Comparison of ENCODE assay signal across 8 cellular contexts in the genomic region with DNA sequence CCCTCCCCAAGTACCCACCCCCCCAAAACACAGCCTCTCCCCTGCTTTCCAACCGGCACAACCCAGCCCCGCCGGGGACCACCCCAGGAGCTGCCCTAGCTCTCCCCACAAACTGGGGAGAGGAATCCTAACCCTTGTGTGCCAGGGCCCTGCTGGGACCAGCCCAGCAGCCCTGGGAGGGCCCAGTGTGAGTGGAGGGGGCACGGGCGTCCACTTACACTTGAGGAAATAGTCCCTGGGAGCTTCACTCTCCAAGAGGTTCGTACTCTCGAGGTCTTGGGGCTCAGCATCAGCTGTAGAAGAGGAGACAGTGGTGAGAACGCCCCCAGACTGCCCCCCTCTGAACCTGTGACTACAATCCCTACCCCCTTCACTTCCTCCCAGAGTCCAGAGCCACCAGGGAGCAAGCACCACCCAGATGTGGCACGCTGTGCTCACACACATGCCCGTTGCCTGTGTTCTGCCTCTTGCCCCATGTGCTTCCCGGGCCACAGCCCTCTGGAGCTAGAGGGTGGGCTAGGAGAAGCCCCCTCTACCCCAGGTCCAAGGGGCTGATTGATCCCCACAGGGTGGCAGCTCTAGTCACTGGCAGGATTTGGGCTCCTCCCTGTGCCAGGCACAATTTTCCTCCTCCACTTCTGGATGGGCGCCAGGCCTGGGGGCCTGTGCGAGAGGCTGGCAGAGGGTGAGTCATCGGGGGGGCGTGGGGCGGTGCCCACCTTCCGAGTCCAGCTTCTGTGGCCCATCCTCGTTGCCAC. TPM values are rescaled to one million over a fixed set of nuclear protein-coding genes. Genes with fewer than 3 reads are reported as not detected.
A peak's percentile ranks its signal among the peaks of the same experiment; 100 is the strongest.
DNase-seq lines count a peak whose midpoint lies in the region; ATAC-seq, FAIRE-seq and TF ChIP-seq lines count a peak whose summit lies in the region.

No MANE protein-coding gene starts in this region.

- no peak overlapping the region; the same call in 1 of the 2 replicates for H2AFZ ChIP-seq in DND-41 (ENCODE audit: low read depth, low read length)
- peak overlapping the region; percentile 88; the same call in 1 of the 2 replicates for H2AFZ ChIP-seq in OCI-LY3 (ENCODE audit: low read depth, low read length)

- FAIRE-seq in GM12891 (lab: Jason Lieb, UNC): no peak

- no peak overlapping the region for H3K27ac ChIP-seq in DND-41 (ENCODE audit: low read length)
- H3K27ac ChIP-seq in OCI-LY3 (ENCODE audit: low read length): peak overlapping the region; percentile 67
- peak overlapping the region; percentile 74 for H3K27ac ChIP-seq in effector memory CD4-positive, alpha-beta T cell (ENCODE audit: insufficient read depth, low read length, poor library complexity, severe bottlenecking)
- H3K27ac ChIP-seq in gastrocnemius medialis: peak overlapping the region; percentile 79 to 92 (median 86)

- no peak overlapping the region for H3K4me3 ChIP-seq in DND-41 (ENCODE audit: low read depth in 1 of 2, low read length in 2 of 2)
- H3K4me3 ChIP-seq in OCI-LY3 (ENCODE audit: low read length): peak overlapping the region; percentile 92
- H3K4me3 ChIP-seq in effector memory CD4-positive, alpha-beta T cell (ENCODE audit: insufficient read depth, low read depth, low read length, poor library complexity, severe bottlenecking): peak overlapping the region; percentile 61
- peak overlapping the region in 2 of 4 donors; percentile 56 to 71 for H3K4me3 ChIP-seq in gastrocnemius medialis

- no peak overlapping the region for H3K9ac ChIP-seq in DND-41 (ENCODE audit: low read depth, low read length)
- H3K9ac ChIP-seq in OCI-LY3 (ENCODE audit: low read length): peak overlapping the region; percentile 87

- in situ Hi-C loops in gastrocnemius medialis (cut with MboI; ENCODE audit: low sequenced_read_pairs in 4 of 4): loop anchor here in 1 of 4 donors (25.0 kb wide), 1 partner anchor 113 kb away; the partner anchor contains the start of gene GALK1

- TF ChIP-seq CTCF in DND-41 (IDR thresholded peaks at IDR 0.05; ENCODE audit: borderline replicate concordance, extremely low read depth, low read length, poor library complexity, severe bottlenecking): no peak
- no peak for TF ChIP-seq CTCF in OCI-LY3 (IDR thresholded peaks at IDR 0.05; ENCODE audit: low read depth, low read length)
- no peak for TF ChIP-seq CTCF in gastrocnemius medialis (IDR thresholded peaks at IDR 0.05 in 4 of 5, conservative IDR thresholded peaks at IDR 0.05 in 1 of 5)

- intact Hi-C loops in gastrocnemius medialis (cut with DNase I; ENCODE audit: low total_unique reads): no loop called here

- H3K4me1 ChIP-seq in DND-41 (ENCODE audit: insufficient read depth, low read length) (0 out of 2 replicates have a peak, but pooled peaks cover 2% of the 10 kb centered on the region), OCI-LY3 (ENCODE audit: low read length) (peaks cover 25% of the 10 kb centered on the region), gastrocnemius medialis (peaks cover 43 to 44% of the 10 kb centered on the region in 2 donors)
- peaks cover 54% of the 10 kb centered on the region for H3K4me1 ChIP-seq in effector memory CD4-positive, alpha-beta T cell (ENCODE audit: control insufficient read depth, insufficient read depth, low read length, poor library complexity, severe bottlenecking)

- 0 out of 3 replicates have a peak, but pooled peaks have one; percentile 6 for ATAC-seq in DND-41 (ENCODE audit: insufficient read depth, low read depth)
- ATAC-seq in gastrocnemius medialis: no peak
- no peak for ATAC-seq in GM18517 (IDR thresholded peaks at IDR 0.05; ENCODE audit: unreplicated experiment)
- ATAC-seq in HG02588 (IDR thresholded peaks at IDR 0.05; ENCODE audit: unreplicated experiment): no peak

- H3K36me3 ChIP-seq in DND-41 (ENCODE audit: insufficient read depth, low read length) (no peaks in the 10 kb centered on the region), OCI-LY3 (replicated peaks; ENCODE audit: low read depth, low read length) (no peaks in the 10 kb centered on the region), gastrocnemius medialis (no peaks in the 10 kb centered on the region)
- H3K36me3 ChIP-seq in effector memory CD4-positive, alpha-beta T cell (ENCODE audit: control insufficient read depth, insufficient read depth, low read length): peaks cover 9% of the 10 kb centered on the region

- H3K79me2 ChIP-seq in DND-41 (ENCODE audit: insufficient read depth, low read length): no peaks in the 10 kb centered on the region
- H3K79me2 ChIP-seq in OCI-LY3 (ENCODE audit: low read length): no peaks in the 10 kb centered on the region

- no peaks in the 10 kb centered on the region for H4K20me1 ChIP-seq in DND-41 (ENCODE audit: insufficient read depth, low read length)
- no peaks in the 10 kb centered on the region for H4K20me1 ChIP-seq in OCI-LY3 (ENCODE audit: insufficient read depth, low read length)

- TF ChIP-seq POLR2A in gastrocnemius medialis (IDR thresholded peaks at IDR 0.05) (no peak), GM12891 (IDR thresholded peaks at IDR 0.05; ENCODE audit: low read depth, low read length) (no peak)

- DNase-seq in DND-41 (no peak), gastrocnemius medialis (no peak), GM12891 (ENCODE audit: insufficient read length, low spot score) (no peak), SKM-1 (lab: John Stamatoyannopoulos, UW; ENCODE audit: unreplicated experiment) (no peak)
- DNase-seq in effector memory CD4-positive, alpha-beta T cell: no peak

- H3K9me3 ChIP-seq in DND-41 (ENCODE audit: insufficient read depth, low read length, severe bottlenecking) (no peaks in the 10 kb centered on the region), OCI-LY3 (ENCODE audit: insufficient read depth, low read length) (no peaks in the 10 kb centered on the region), gastrocnemius medialis (no peaks in the 10 kb centered on the region)
- no peaks in the 10 kb centered on the region for H3K9me3 ChIP-seq in effector memory CD4-positive, alpha-beta T cell (ENCODE audit: control insufficient read depth, low read length)

- H3K27me3 ChIP-seq in DND-41 (ENCODE audit: insufficient read depth, low read length, poor library complexity): no peaks in the 10 kb centered on the region
- peaks cover 2% of the 10 kb centered on the region; the same call in 1 of the 2 replicates for H3K27me3 ChIP-seq in OCI-LY3 (ENCODE audit: low read depth, low read length)
- no peaks in the 10 kb centered on the region for H3K27me3 ChIP-seq in effector memory CD4-positive, alpha-beta T cell (replicated peaks; ENCODE audit: control insufficient read depth, insufficient read depth, low read length, poor library complexity, severe bottlenecking)
- no peaks in the 10 kb centered on the region for H3K27me3 ChIP-seq in gastrocnemius medialis

- no peak overlapping the region for H3K4me2 ChIP-seq in DND-41 (ENCODE audit: insufficient read depth, low read length)
- peak overlapping the region; percentile 88 for H3K4me2 ChIP-seq in OCI-LY3 (ENCODE audit: low read length)

TF ChIP-seq in GM12891, 5 proteins besides CTCF, POLR2A, EP300 and RAD21:
- TF ChIP-seq TAF1 (IDR thresholded peaks at IDR 0.05; ENCODE audit: low read depth, low read length) (no peak), POLR2AphosphoS5 (IDR thresholded peaks at IDR 0.05; ENCODE audit: low read depth, low read length) (no peak), SPI1 (IDR thresholded peaks at IDR 0.05; ENCODE audit: low read depth, low read length) (no peak), POU2F2 (IDR thresholded peaks at IDR 0.05; ENCODE audit: low read depth, low read length) (no peak), PAX5 (IDR thresholded peaks at IDR 0.05; ENCODE audit: insufficient read depth, low read length, severe bottlenecking) (no peak)

RNA-seq across cellular contexts. Expression of gene TRIM47, which starts 3.0 kb away (rescaled TPM):
- total RNA-seq in gastrocnemius medialis: 10 to 100 TPM in 3 of 4 donors, 1 to 10 TPM in 1; 9.5 to 18.4 (median 15.5) TPM
- polyA plus RNA-seq in GM12891 (2012; ENCODE audit: low read depth, missing spikeins): 1.0 TPM

RNA-seq across cellular contexts. Expression of gene WBP2, which starts 20.2 kb away (rescaled TPM):
- total RNA-seq in gastrocnemius medialis: 100 to 1,000 TPM; 129 to 259 (median 148) TPM
- polyA plus RNA-seq in GM12891 (2012; ENCODE audit: low read depth, missing spikeins): 60.5 TPM

RNA-seq across cellular contexts. Expression of gene TRIM65, which starts 21.4 kb away (rescaled TPM):
- total RNA-seq in gastrocnemius medialis: 10 to 100 TPM; 16.5 to 26.1 (median 22.3) TPM
- 7.0 TPM for polyA plus RNA-seq in GM12891 (2012; ENCODE audit: low read depth, missing spikeins)

RNA-seq across cellular contexts. Expression of gene MRPL38, which starts 29.3 kb away (rescaled TPM):
- total RNA-seq in gastrocnemius medialis: 10 to 100 TPM; 29.9 to 86.7 (median 53.1) TPM
- polyA plus RNA-seq in GM12891 (2012; ENCODE audit: low read depth, missing spikeins): 46.8 TPM

RNA-seq across cellular contexts. Expression of gene UNC13D, which starts 31.2 kb away (rescaled TPM):
- total RNA-seq in gastrocnemius medialis: 1 to 10 TPM; 1.3 to 9.4 (median 4.6) TPM
- 25.9 TPM for polyA plus RNA-seq in GM12891 (2012; ENCODE audit: low read depth, missing spikeins)

Comparison
In these comparisons a context has a peak if more than half of its experiments do, and no peak if none do; other contexts are left out.
1. H3K4me3 ChIP-seq: peak in OCI-LY3 (single experiment) and effector memory CD4-positive, alpha-beta T cell (single experiment); none in DND-41 (0 of 2).